In genomic region chr14:77376380-77376770, GRCh38 we compare ENCODE assay signal across 8 cellular contexts. TPM values are rescaled to one million over a fixed set of nuclear protein-coding genes. Genes with fewer than 3 reads are reported as not detected.
DNase-seq lines count a peak whose midpoint lies in the region; ATAC-seq and TF ChIP-seq lines count a peak whose summit lies in the region.

No MANE protein-coding gene starts in this region.

- H3K27me3 ChIP-seq in left ventricle myocardium inferior (ENCODE audit: low read depth) = no peaks in the 10 kb centered on the region
- no peaks in the 10 kb centered on the region for H3K27me3 ChIP-seq in sigmoid colon

- H3K4me3 ChIP-seq in left ventricle myocardium inferior (peak overlapping the region; percentile 91), sigmoid colon (peak overlapping the region; percentile 67 to 94 (median 80))

- H3K9me3 ChIP-seq in left ventricle myocardium inferior (replicated peaks) (no peaks in the 10 kb centered on the region), sigmoid colon (no peaks in the 10 kb centered on the region)

- no peak for TF ChIP-seq EP300 in sigmoid colon (IDR thresholded peaks at IDR 0.05)

- WGBS in sigmoid colon, 2 donors = 3 to 4% methylated on average over 17 of the region's 17 CpGs

- H3K9me3 Mint-ChIP-seq in activated naive CD8-positive, alpha-beta T cell (ENCODE audit: low read depth) = no peaks in the 10 kb centered on the region

- intact Hi-C loops in left ventricle myocardium inferior (cut with micrococcal nuclease) = no loop called here
- intact Hi-C loops in sigmoid colon (cut with DNase I) = loop anchor here (2.0 kb wide), 2 partner anchors 56 to 82 kb away; partner anchors contain the start of genes AHSA1, GSTZ1 and POMT2

- no peaks in the 10 kb centered on the region for H3K27me3 Mint-ChIP-seq in activated naive CD8-positive, alpha-beta T cell

- peak; percentile 14 for ATAC-seq in HG02642 (IDR thresholded peaks at IDR 0.05; ENCODE audit: poor library complexity, unreplicated experiment)

- TF ChIP-seq POLR2A in sigmoid colon (IDR thresholded peaks at IDR 0.05) = no peak

- peak overlapping the region; percentile 90 for H3K27ac Mint-ChIP-seq in activated naive CD8-positive, alpha-beta T cell

- no peaks in the 10 kb centered on the region for H3K36me3 ChIP-seq in left ventricle myocardium inferior
- H3K36me3 ChIP-seq in sigmoid colon = no peaks in the 10 kb centered on the region

- peak overlapping the region; percentile 93 for H3K4me3 Mint-ChIP-seq in activated naive CD8-positive, alpha-beta T cell

- peak; percentile 43 for DNase-seq in NCI-H146 (lab: John Stamatoyannopoulos, UW)
- no peak for DNase-seq in NCI-H146 treated with DMSO at 0.1 percent for 48 hours (lab: John Stamatoyannopoulos, UW; ENCODE audit: unreplicated experiment)
- peak; percentile 68 for DNase-seq in NCI-H69 (lab: John Stamatoyannopoulos, UW)
- peak; percentile 16 for DNase-seq in left ventricle myocardium inferior
- DNase-seq in sigmoid colon = no peak
- no peak for DNase-seq in GM03348 (ENCODE audit: low spot score)

- peaks cover 7% of the 10 kb centered on the region for H3K36me3 Mint-ChIP-seq in activated naive CD8-positive, alpha-beta T cell

- TF ChIP-seq CTCF in left ventricle myocardium inferior (IDR thresholded peaks at IDR 0.05; ENCODE audit: borderline replicate concordance) (no peak), sigmoid colon (IDR thresholded peaks at IDR 0.05) (no peak)

- peak overlapping the region; percentile 89 for H3K27ac ChIP-seq in left ventricle myocardium inferior (replicated peaks)
- peak overlapping the region; percentile 75 to 89 (median 84) for H3K27ac ChIP-seq in sigmoid colon

- peaks cover 37% of the 10 kb centered on the region for H3K4me1 Mint-ChIP-seq in activated naive CD8-positive, alpha-beta T cell (ENCODE audit: low read depth)

- H3K4me1 ChIP-seq in left ventricle myocardium inferior (peaks cover 28% of the 10 kb centered on the region), sigmoid colon (peaks cover 0 to 25% (median 17%) of the 10 kb centered on the region in 4 donors)

RNA-seq across cellular contexts. Expression of gene TMED8, which starts 0.5 kb away (rescaled TPM):
- total RNA-seq in left ventricle myocardium inferior = 5.4 TPM
- 10 to 100 TPM; 13.6 to 15.3 (median 14.7) TPM for total RNA-seq in sigmoid colon
- polyA plus RNA-seq in sigmoid colon = 1 to 10 TPM; 1.8 to 7.2 (median 3.7) TPM

RNA-seq across cellular contexts. Expression of gene SAMD15, which starts 0.8 kb away (rescaled TPM):
- total RNA-seq in left ventricle myocardium inferior (0.08 TPM), sigmoid colon (under 1 TPM; 0.16 to 0.55 (median 0.31) TPM)
- polyA plus RNA-seq in sigmoid colon = under 1 TPM in 2 of 3 donors, not detected in 1; 0.23 to 0.36 TPM

RNA-seq across cellular contexts. Expression of gene NOXRED1, which starts 46.9 kb away (rescaled TPM):
- total RNA-seq in left ventricle myocardium inferior (0.14 TPM), sigmoid colon (1 to 10 TPM in 1 of 4 donors, under 1 TPM in 1, not detected in 2; 0.82 to 4.7 TPM)
- polyA plus RNA-seq in sigmoid colon = under 1 TPM in 1 of 3 donors, not detected in 2; 0.19 TPM

RNA-seq across cellular contexts. Expression of gene GSTZ1, which starts 55.5 kb away (rescaled TPM):
- total RNA-seq in left ventricle myocardium inferior (14.7 TPM), sigmoid colon (10 to 100 TPM in 1 of 4 donors, 1 to 10 TPM in 3; 5.4 to 20.7 (median 9.7) TPM)
- 10 to 100 TPM; 37.0 to 42.6 (median 42.3) TPM for polyA plus RNA-seq in sigmoid colon

RNA-seq across cellular contexts. Expression of gene POMT2, which starts 55.7 kb away (rescaled TPM):
- 13.4 TPM for total RNA-seq in left ventricle myocardium inferior
- 10 to 100 TPM; 10.5 to 21.0 (median 16.4) TPM for total RNA-seq in sigmoid colon
- polyA plus RNA-seq in sigmoid colon = 10 to 100 TPM in 1 of 3 donors, 1 to 10 TPM in 2; 3.6 to 16.8 (median 5.1) TPM

Comparison
In these comparisons a context has a peak if more than half of its experiments do, and no peak if none do; other contexts are left out.
1. DNase-seq: peak in NCI-H146 (single experiment), NCI-H69 (single experiment) and left ventricle myocardium inferior (single experiment); none in NCI-H146 treated with DMSO at 0.1 percent for 48 hours (single experiment), sigmoid colon (single experiment) and GM03348 (single experiment).